ENCODE assay signal across 29 cellular contexts in genomic region chr6:33306356-33306755, GRCh38. TPM values are rescaled to one million over a fixed set of nuclear protein-coding genes. Genes with fewer than 3 reads are reported as not detected.
DNase-seq lines count a peak whose midpoint lies in the region; ATAC-seq and TF ChIP-seq lines count a peak whose summit lies in the region.
"Had no signal": no experiment of that assay in that cellular context is flagged by ENCODE, and none has a peak within 500 bp of the region (broad histone marks: within the 10 kb centered on the region; RNA-seq: fewer than 3 reads in every experiment).

No MANE protein-coding gene starts in this region.

- H4K20me1 ChIP-seq in BLaER1 treated with 17β-estradiol and CSF1 and Interleukin-3, amounts not matched to agents 10 nM and 100 nM, result peaks cover 31 to 100% (median 79%) of the 10 kb centered on the region in 11 experiments

- no peak overlapping the region for H3K4me3 ChIP-seq in BLaER1 treated with 17β-estradiol and CSF1 and Interleukin-3, amounts not matched to agents 10 nM and 100 nM
- no peak overlapping the region for H3K4me3 ChIP-seq in CD8-positive, alpha-beta T cell (ENCODE audit: low read depth, low read length)
- H3K4me3 ChIP-seq in neutrophil (ENCODE audit: low read depth in 1 of 2, low read length in 1 of 2) (no peak overlapping the region), right atrium auricular region (no peak overlapping the region)
- H3K4me3 ChIP-seq: gastroesophageal sphincter, right lobe of liver, SK-N-MC, transverse colon had no signal

- ATAC-seq in CD8-positive, alpha-beta T cell, result no peak
- ATAC-seq in activated CD8-positive, alpha-beta T cell treated with anti-CD3 and anti-CD28 coated beads for 36 hours, result no peak
- no peak for ATAC-seq in GM18861 (IDR thresholded peaks at IDR 0.05; ENCODE audit: unreplicated experiment)
- ATAC-seq: gastroesophageal sphincter, HCT116, natural killer cell, right lobe of liver had no signal

- H3K27me3 Mint-ChIP-seq in CD8-positive, alpha-beta T cell (ENCODE audit: low read depth), result no peaks in the 10 kb centered on the region
- no peaks in the 10 kb centered on the region for H3K27me3 Mint-ChIP-seq in activated CD8-positive, alpha-beta T cell treated with anti-CD3 and anti-CD28 coated beads for 36 hours
- H3K27me3 Mint-ChIP-seq: activated naive CD4-positive, alpha-beta T cell treated with anti-CD3 and anti-CD28 coated beads, Interleukin-2, amount 10 ng/mL, durations not matched to agents 7 days and 5 days had no signal

- CTCF ChIA-PET in CD8-positive, alpha-beta T cell (lab: Charles Lee), result no interaction called here
- CTCF ChIA-PET in activated CD8-positive, alpha-beta T cell treated with anti-CD3 and anti-CD28 coated beads for 36 hours (lab: Charles Lee), result no interaction called here

- peaks cover 41% of the 10 kb centered on the region for H3K4me1 Mint-ChIP-seq in CD8-positive, alpha-beta T cell (ENCODE audit: low read depth)
- peaks cover 43% of the 10 kb centered on the region for H3K4me1 Mint-ChIP-seq in activated CD8-positive, alpha-beta T cell treated with anti-CD3 and anti-CD28 coated beads for 36 hours (ENCODE audit: low read depth)

- peaks cover 16 to 61% (median 26%) of the 10 kb centered on the region in 10 experiments for H3K4me1 ChIP-seq in BLaER1 treated with 17β-estradiol and CSF1 and Interleukin-3, amounts not matched to agents 10 nM and 100 nM
- H3K4me1 ChIP-seq in CD8-positive, alpha-beta T cell (ENCODE audit: insufficient read depth, low read length), result peaks cover 4% of the 10 kb centered on the region
- peaks cover 18 to 20% of the 10 kb centered on the region in 2 experiments for H3K4me1 ChIP-seq in neutrophil (ENCODE audit: control insufficient read depth in 1 of 2, insufficient read depth in 1 of 2, low read depth in 1 of 2, low read length in 1 of 2)
- peaks cover 0 to 4% of the 10 kb centered on the region in 2 donors for H3K4me1 ChIP-seq in right atrium auricular region
- H3K4me1 ChIP-seq: Caco-2, parathyroid adenoma had no signal

- H3K27me3 ChIP-seq in BLaER1 treated with 17β-estradiol and CSF1 and Interleukin-3, amounts not matched to agents 10 nM and 100 nM, result no peaks in the 10 kb centered on the region
- no peaks in the 10 kb centered on the region for H3K27me3 ChIP-seq in CD8-positive, alpha-beta T cell (ENCODE audit: insufficient read depth, low read length)
- H3K27me3 ChIP-seq in neutrophil, result no peaks in the 10 kb centered on the region
- H3K27me3 ChIP-seq in right atrium auricular region, result no peaks in the 10 kb centered on the region
- H3K27me3 ChIP-seq: gastroesophageal sphincter, right lobe of liver, transverse colon had no signal

- H3K36me3 Mint-ChIP-seq in CD8-positive, alpha-beta T cell, result peaks cover 67% of the 10 kb centered on the region
- peaks cover 48% of the 10 kb centered on the region for H3K36me3 Mint-ChIP-seq in activated CD8-positive, alpha-beta T cell treated with anti-CD3 and anti-CD28 coated beads for 36 hours (ENCODE audit: low read depth)
- H3K36me3 Mint-ChIP-seq: natural killer cell had no signal

- H3K27ac ChIP-seq in BLaER1 treated with 17β-estradiol and CSF1 and Interleukin-3, amounts not matched to agents 10 nM and 100 nM, result no peak overlapping the region
- H3K27ac ChIP-seq in CD8-positive, alpha-beta T cell (ENCODE audit: low read depth, low read length), result no peak overlapping the region
- H3K27ac ChIP-seq in neutrophil, result peak overlapping the region; percentile 57
- no peak overlapping the region for H3K27ac ChIP-seq in right atrium auricular region
- H3K27ac ChIP-seq: gastroesophageal sphincter, HL-60, parathyroid adenoma, right lobe of liver, SK-N-MC, transverse colon had no signal

- H3K9ac ChIP-seq in BLaER1 treated with 17β-estradiol and CSF1 and Interleukin-3, amounts not matched to agents 10 nM and 100 nM, result no peak overlapping the region
- H3K9ac ChIP-seq: parathyroid adenoma had no signal

- peaks cover 73 to 100% (median 97%) of the 10 kb centered on the region in 11 experiments for H3K36me3 ChIP-seq in BLaER1 treated with 17β-estradiol and CSF1 and Interleukin-3, amounts not matched to agents 10 nM and 100 nM
- peaks cover 30% of the 10 kb centered on the region for H3K36me3 ChIP-seq in CD8-positive, alpha-beta T cell (ENCODE audit: insufficient read depth, low read length)
- peaks cover 81% of the 10 kb centered on the region for H3K36me3 ChIP-seq in neutrophil
- H3K36me3 ChIP-seq in right atrium auricular region, result peaks cover 27% of the 10 kb centered on the region

- H3K9me3 ChIP-seq in BLaER1 treated with 17β-estradiol and CSF1 and Interleukin-3, amounts not matched to agents 10 nM and 100 nM (replicated peaks in 1 of 11), result no peaks in the 10 kb centered on the region
- no peaks in the 10 kb centered on the region for H3K9me3 ChIP-seq in CD8-positive, alpha-beta T cell (ENCODE audit: low read length)
- H3K9me3 ChIP-seq in neutrophil (no peaks in the 10 kb centered on the region), right atrium auricular region (no peaks in the 10 kb centered on the region)
- H3K9me3 ChIP-seq: Caco-2, gastroesophageal sphincter, right lobe of liver, transverse colon had no signal

- no peaks in the 10 kb centered on the region for H3K9me3 Mint-ChIP-seq in CD8-positive, alpha-beta T cell
- no peaks in the 10 kb centered on the region for H3K9me3 Mint-ChIP-seq in activated CD8-positive, alpha-beta T cell treated with anti-CD3 and anti-CD28 coated beads for 36 hours
- H3K9me3 Mint-ChIP-seq: activated naive CD4-positive, alpha-beta T cell treated with anti-CD3 and anti-CD28 coated beads, Interleukin-2, amount 10 ng/mL, durations not matched to agents 7 days and 5 days; immature natural killer cell; natural killer cell had no signal

- POLR2A ChIA-PET in CD8-positive, alpha-beta T cell (lab: Charles Lee), result interaction anchor here (2.4 kb wide), 1 partner anchor 38 kb away, joined by 5 read pairs; no protein-coding TSS in a partner anchor
- POLR2A ChIA-PET in activated CD8-positive, alpha-beta T cell treated with anti-CD3 and anti-CD28 coated beads for 36 hours (lab: Charles Lee), result interaction anchor here (8.3 kb wide), 1 partner anchor 7 kb away, joined by 102 read pairs; the partner anchor contains the start of gene RGL2

- intact Hi-C loops in CD8-positive, alpha-beta T cell (cut with DNase I, micrococcal nuclease), result no loop called here
- intact Hi-C loops in activated CD8-positive, alpha-beta T cell treated with anti-CD3 and anti-CD28 coated beads for 36 hours (cut with micrococcal nuclease), result no loop called here

- peak overlapping the region in 9 of 11 experiments; percentile 7 to 61 (median 29); a peak in 13 of 22 replicates for H3K4me2 ChIP-seq in BLaER1 treated with 17β-estradiol and CSF1 and Interleukin-3, amounts not matched to agents 10 nM and 100 nM

- TF ChIP-seq CTCF in CD8-positive, alpha-beta T cell (IDR thresholded peaks at IDR 0.05), result no peak
- no peak for TF ChIP-seq CTCF in activated CD8-positive, alpha-beta T cell treated with anti-CD3 and anti-CD28 coated beads for 36 hours (IDR thresholded peaks at IDR 0.05)
- TF ChIP-seq CTCF in neutrophil (IDR thresholded peaks at IDR 0.05) (no peak), right atrium auricular region (IDR thresholded peaks at IDR 0.05) (no peak)

- H3K4me3 Mint-ChIP-seq in CD8-positive, alpha-beta T cell, result no peak overlapping the region
- no peak overlapping the region for H3K4me3 Mint-ChIP-seq in activated CD8-positive, alpha-beta T cell treated with anti-CD3 and anti-CD28 coated beads for 36 hours
- H3K4me3 Mint-ChIP-seq: activated naive CD4-positive, alpha-beta T cell treated with anti-CD3 and anti-CD28 coated beads, Interleukin-2, amount 10 ng/mL, durations not matched to agents 7 days and 5 days; immature natural killer cell; natural killer cell had no signal

- DNase-seq in CD8-positive, alpha-beta T cell, result no peak
- no peak for DNase-seq in activated CD8-positive, alpha-beta T cell treated with anti-CD3 and anti-CD28 coated beads for 36 hours
- DNase-seq in right atrium auricular region (ENCODE audit: low spot score) (no peak), NCI-H2029 (lab: John Stamatoyannopoulos, UW) (no peak)
- DNase-seq: activated CD4-positive, CD25-positive, alpha-beta regulatory T cell; activated naive CD4-positive, alpha-beta T cell treated with anti-CD3 and anti-CD28 coated beads, Interleukin-2, amount 10 ng/mL, durations not matched to agents 7 days and 5 days; activated T-cell treated with anti-CD3 and anti-CD28 coated beads, Interleukin-2, amount 50 U/mL, for 48 hours; Caco-2; central memory CD4-positive, alpha-beta T cell; hippocampal formation; immature natural killer cell; mesenchymal stem cell; natural killer cell; NCI-H1048; NCI-H187 treated with DMSO at 0.1 percent for 48 hours; NCI-H69; right lobe of liver; RPMI8226; stimulated activated CD4-positive, alpha-beta T cell treated with anti-CD3 and anti-CD28 coated beads, Interleukin-12 subunit alpha, Interleukin-12 subunit beta, amount 100 ng/mL, for 4 hours; stimulated activated CD4-positive, alpha-beta T cell treated with anti-CD3 and anti-CD28 coated beads, Interleukin-4, amount 100 ng/mL, for 4 hours; transverse colon had no signal

- H3K27ac Mint-ChIP-seq in CD8-positive, alpha-beta T cell, result peak overlapping the region; percentile 41
- H3K27ac Mint-ChIP-seq in activated CD8-positive, alpha-beta T cell treated with anti-CD3 and anti-CD28 coated beads for 36 hours, result peak overlapping the region; percentile 11
- H3K27ac Mint-ChIP-seq: activated naive CD4-positive, alpha-beta T cell treated with anti-CD3 and anti-CD28 coated beads, Interleukin-2, amount 10 ng/mL, durations not matched to agents 7 days and 5 days; natural killer cell had no signal

RNA-seq across cellular contexts. Expression of gene TAPBP, which starts 7.5 kb away (rescaled TPM):
- 100 to 1,000 TPM; 246 TPM for total RNA-seq in CD8-positive, alpha-beta T cell
- 100 to 1,000 TPM; 179 to 183 TPM for total RNA-seq in activated CD8-positive, alpha-beta T cell treated with anti-CD3 and anti-CD28 coated beads for 36 hours
- total RNA-seq in right atrium auricular region, result 100 to 1,000 TPM in 1 of 2 donors, 10 to 100 TPM in 1; 80.0 to 103 TPM

RNA-seq across cellular contexts. Expression of gene RGL2, which starts 7.6 kb away (rescaled TPM):
- total RNA-seq in CD8-positive, alpha-beta T cell, result 10 to 100 TPM; 28.8 to 29.7 TPM
- total RNA-seq in activated CD8-positive, alpha-beta T cell treated with anti-CD3 and anti-CD28 coated beads for 36 hours, result 10 to 100 TPM; 24.2 to 24.3 TPM
- 10 to 100 TPM; 23.0 to 36.9 TPM for total RNA-seq in right atrium auricular region

RNA-seq across cellular contexts. Expression of gene ZBTB22, which starts 11.2 kb away (rescaled TPM):
- total RNA-seq in CD8-positive, alpha-beta T cell, result 1 to 10 TPM; 8.8 to 9.3 TPM
- total RNA-seq in activated CD8-positive, alpha-beta T cell treated with anti-CD3 and anti-CD28 coated beads for 36 hours, result 1 to 10 TPM; 7.2 to 7.5 TPM
- 10 to 100 TPM; 11.9 to 18.9 TPM for total RNA-seq in right atrium auricular region

RNA-seq across cellular contexts. Expression of gene DAXX, which starts 16.4 kb away (rescaled TPM):
- 10 to 100 TPM; 13.7 to 14.2 TPM for total RNA-seq in CD8-positive, alpha-beta T cell
- total RNA-seq in activated CD8-positive, alpha-beta T cell treated with anti-CD3 and anti-CD28 coated beads for 36 hours, result 10 to 100 TPM; 59.8 to 72.4 TPM
- 10 to 100 TPM; 22.6 to 31.8 TPM for total RNA-seq in right atrium auricular region

RNA-seq across cellular contexts. Expression of gene PFDN6, which starts 17.0 kb away (rescaled TPM):
- 10 to 100 TPM in 1 of 2 experiments, 1 to 10 TPM in 1; 9.4 to 11.2 TPM for total RNA-seq in CD8-positive, alpha-beta T cell
- total RNA-seq in activated CD8-positive, alpha-beta T cell treated with anti-CD3 and anti-CD28 coated beads for 36 hours, result 10 to 100 TPM; 78.1 to 92.3 TPM
- 10 to 100 TPM; 23.4 to 29.5 TPM for total RNA-seq in right atrium auricular region
